ENCODE assay signal across 9 cellular contexts in the genomic region with DNA sequence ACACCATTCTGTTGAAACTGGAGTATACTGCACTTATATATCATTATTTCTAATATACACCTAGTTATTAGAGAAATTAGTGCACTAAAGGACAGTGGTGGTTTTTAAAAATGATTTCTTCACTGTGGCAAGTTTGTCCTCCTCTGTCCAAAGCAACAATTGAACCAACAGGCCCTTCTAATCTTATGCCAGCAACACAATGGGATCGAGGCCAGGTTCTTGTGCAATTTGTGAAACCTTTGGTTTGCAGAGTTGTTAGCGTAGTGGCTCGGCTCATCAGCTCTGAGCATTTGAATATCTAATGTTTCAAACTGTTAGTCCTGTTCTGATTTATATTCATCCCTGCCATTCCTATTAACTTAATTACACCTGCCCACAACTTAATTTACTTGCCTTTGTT. TPM values are rescaled to one million over a fixed set of nuclear protein-coding genes. Genes with fewer than 3 reads are reported as not detected.
DNase-seq lines count a peak whose midpoint lies in the region; ATAC-seq and TF ChIP-seq lines count a peak whose summit lies in the region.
"Had no signal": no experiment of that assay in that cellular context is flagged by ENCODE, and none has a peak within 500 bp of the region (broad histone marks: within the 10 kb centered on the region; RNA-seq: fewer than 3 reads in every experiment).

No MANE protein-coding gene starts in this region.

- no peak overlapping the region for H3K9ac ChIP-seq in liver (ENCODE audit: low read depth in 1 of 2, low read length in 2 of 2)

- no peak for TF ChIP-seq CTCF in liver (IDR thresholded peaks at IDR 0.05; ENCODE audit: low read depth, low read length, missing input control)
- TF ChIP-seq CTCF in uterus (IDR thresholded peaks at IDR 0.05) = no peak

- ATAC-seq in Right ventricle myocardium inferior (peak; percentile 85), GM18873 (IDR thresholded peaks at IDR 0.05; ENCODE audit: low FRiP score, unreplicated experiment) (no peak)

- H3K4me1 ChIP-seq in liver (ENCODE audit: control insufficient read depth in 4 of 4, insufficient read depth in 4 of 4, low read length in 3 of 4) (peaks cover 5 to 22% (median 15%) of the 10 kb centered on the region in 4 donors), uterus (no peaks in the 10 kb centered on the region)

- H3K27ac ChIP-seq in liver (ENCODE audit: low read depth in 1 of 2, low read length in 2 of 2) (peak overlapping the region; percentile 10 to 42), uterus (no peak overlapping the region)
- H3K27ac ChIP-seq: neutrophil had no signal

- H3K36me3 ChIP-seq in liver (ENCODE audit: control insufficient read depth in 4 of 4, insufficient read depth in 3 of 4, low read depth in 1 of 4, low read length in 3 of 4) = peaks cover 0 to 3% (median 0%) of the 10 kb centered on the region in 4 donors
- no peaks in the 10 kb centered on the region for H3K36me3 ChIP-seq in uterus
- H3K36me3 ChIP-seq: neutrophil had no signal

- DNase-seq in Right ventricle myocardium inferior (ENCODE audit: missing footprints) (no peak), cardiac septum (ENCODE audit: low spot score) (no peak), dedifferentiated amniotic fluid mesenchymal stem cell (ENCODE audit: extremely low spot score) (peak; percentile 20), uterus (peak; percentile 18 to 36), NCI-H1694 (lab: John Stamatoyannopoulos, UW) (no peak), cortex of kidney (lab: John Stamatoyannopoulos, UW) (no peak)

- H3K9me3 ChIP-seq in liver (ENCODE audit: control insufficient read depth in 4 of 4, low read length in 3 of 4) (no peaks in the 10 kb centered on the region), uterus (no peaks in the 10 kb centered on the region)
- H3K9me3 ChIP-seq: neutrophil had no signal

- TF ChIP-seq RAD21 in liver (IDR thresholded peaks at IDR 0.05) = peak; percentile 33 to 49

- WGBS in liver = 31% methylated on average over 3 of the region's 3 CpGs

- H3K27me3 ChIP-seq in liver (ENCODE audit: control insufficient read depth in 4 of 4, insufficient read depth in 4 of 4, low read length in 3 of 4) (no peaks in the 10 kb centered on the region), uterus (no peaks in the 10 kb centered on the region)
- H3K27me3 ChIP-seq: neutrophil had no signal

- TF ChIP-seq POLR2A in uterus (IDR thresholded peaks at IDR 0.05) = no peak

- H3K4me3 ChIP-seq in liver (ENCODE audit: low read depth in 1 of 3, low read length in 3 of 3) = no peak overlapping the region
- no peak overlapping the region for H3K4me3 ChIP-seq in uterus

- intact Hi-C loops in Right ventricle myocardium inferior (cut with DNase I) = no loop called here
- intact Hi-C loops in cardiac septum (cut with DNase I) = loop anchor here (2.0 kb wide), 1 partner anchor 17 kb away; no protein-coding TSS in a partner anchor
- intact Hi-C loops in uterus (cut with DNase I; ENCODE audit: low total_unique reads) = no loop called here

TF ChIP-seq in liver, 16 proteins besides CTCF, POLR2A, EP300 and RAD21:
- TF ChIP-seq, protein P1, sequence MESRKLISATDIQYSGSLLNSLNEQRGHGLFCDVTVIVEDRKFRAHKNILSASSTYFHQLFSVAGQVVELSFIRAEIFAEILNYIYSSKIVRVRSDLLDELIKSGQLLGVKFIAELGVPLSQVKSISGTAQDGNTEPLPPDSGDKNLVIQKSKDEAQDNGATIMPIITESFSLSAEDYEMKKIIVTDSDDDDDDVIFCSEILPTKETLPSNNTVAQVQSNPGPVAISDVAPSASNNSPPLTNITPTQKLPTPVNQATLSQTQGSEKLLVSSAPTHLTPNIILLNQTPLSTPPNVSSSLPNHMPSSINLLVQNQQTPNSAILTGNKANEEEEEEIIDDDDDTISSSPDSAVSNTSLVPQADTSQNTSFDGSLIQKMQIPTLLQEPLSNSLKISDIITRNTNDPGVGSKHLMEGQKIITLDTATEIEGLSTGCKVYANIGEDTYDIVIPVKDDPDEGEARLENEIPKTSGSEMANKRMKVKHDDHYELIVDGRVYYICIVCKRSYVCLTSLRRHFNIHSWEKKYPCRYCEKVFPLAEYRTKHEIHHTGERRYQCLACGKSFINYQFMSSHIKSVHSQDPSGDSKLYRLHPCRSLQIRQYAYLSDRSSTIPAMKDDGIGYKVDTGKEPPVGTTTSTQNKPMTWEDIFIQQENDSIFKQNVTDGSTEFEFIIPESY (IDR thresholded peaks at IDR 0.05) = peak; percentile 41
- TF ChIP-seq HNF4A (conservative IDR thresholded peaks at IDR 0.05) (peak; percentile 63 to 69), HNF4G (IDR thresholded peaks at IDR 0.05) (peak; percentile 14), TAF1 (conservative IDR thresholded peaks at IDR 0.05) (no peak), SP1 (IDR thresholded peaks at IDR 0.05) (peak; percentile 34), RXRA (IDR thresholded peaks at IDR 0.05) (peak; percentile 6 to 36), GABPA (IDR thresholded peaks at IDR 0.05 in 1 of 2, conservative IDR thresholded peaks at IDR 0.05 in 1 of 2) (peak in 1 of 2 donors; percentile 61), EGR1 (IDR thresholded peaks at IDR 0.05; ENCODE audit: low read depth in 2 of 2) (no peak), FOXA1 (IDR thresholded peaks at IDR 0.05) (no peak), NR2F2 (IDR thresholded peaks at IDR 0.05) (no peak), FOXA2 (IDR thresholded peaks at IDR 0.05) (no peak), JUND (IDR thresholded peaks at IDR 0.05) (peak in 1 of 2 donors; percentile 35), YY1 (IDR thresholded peaks at IDR 0.05) (peak; percentile 52)
- TF ChIP-seq, protein P2, sequence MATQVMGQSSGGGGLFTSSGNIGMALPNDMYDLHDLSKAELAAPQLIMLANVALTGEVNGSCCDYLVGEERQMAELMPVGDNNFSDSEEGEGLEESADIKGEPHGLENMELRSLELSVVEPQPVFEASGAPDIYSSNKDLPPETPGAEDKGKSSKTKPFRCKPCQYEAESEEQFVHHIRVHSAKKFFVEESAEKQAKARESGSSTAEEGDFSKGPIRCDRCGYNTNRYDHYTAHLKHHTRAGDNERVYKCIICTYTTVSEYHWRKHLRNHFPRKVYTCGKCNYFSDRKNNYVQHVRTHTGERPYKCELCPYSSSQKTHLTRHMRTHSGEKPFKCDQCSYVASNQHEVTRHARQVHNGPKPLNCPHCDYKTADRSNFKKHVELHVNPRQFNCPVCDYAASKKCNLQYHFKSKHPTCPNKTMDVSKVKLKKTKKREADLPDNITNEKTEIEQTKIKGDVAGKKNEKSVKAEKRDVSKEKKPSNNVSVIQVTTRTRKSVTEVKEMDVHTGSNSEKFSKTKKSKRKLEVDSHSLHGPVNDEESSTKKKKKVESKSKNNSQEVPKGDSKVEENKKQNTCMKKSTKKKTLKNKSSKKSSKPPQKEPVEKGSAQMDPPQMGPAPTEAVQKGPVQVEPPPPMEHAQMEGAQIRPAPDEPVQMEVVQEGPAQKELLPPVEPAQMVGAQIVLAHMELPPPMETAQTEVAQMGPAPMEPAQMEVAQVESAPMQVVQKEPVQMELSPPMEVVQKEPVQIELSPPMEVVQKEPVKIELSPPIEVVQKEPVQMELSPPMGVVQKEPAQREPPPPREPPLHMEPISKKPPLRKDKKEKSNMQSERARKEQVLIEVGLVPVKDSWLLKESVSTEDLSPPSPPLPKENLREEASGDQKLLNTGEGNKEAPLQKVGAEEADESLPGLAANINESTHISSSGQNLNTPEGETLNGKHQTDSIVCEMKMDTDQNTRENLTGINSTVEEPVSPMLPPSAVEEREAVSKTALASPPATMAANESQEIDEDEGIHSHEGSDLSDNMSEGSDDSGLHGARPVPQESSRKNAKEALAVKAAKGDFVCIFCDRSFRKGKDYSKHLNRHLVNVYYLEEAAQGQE (IDR thresholded peaks at IDR 0.05) = peak; percentile 35
- TF ChIP-seq, protein P3, sequence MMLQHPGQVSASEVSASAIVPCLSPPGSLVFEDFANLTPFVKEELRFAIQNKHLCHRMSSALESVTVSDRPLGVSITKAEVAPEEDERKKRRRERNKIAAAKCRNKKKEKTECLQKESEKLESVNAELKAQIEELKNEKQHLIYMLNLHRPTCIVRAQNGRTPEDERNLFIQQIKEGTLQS (IDR thresholded peaks at IDR 0.05) = no peak
- TF ChIP-seq, protein P4, sequence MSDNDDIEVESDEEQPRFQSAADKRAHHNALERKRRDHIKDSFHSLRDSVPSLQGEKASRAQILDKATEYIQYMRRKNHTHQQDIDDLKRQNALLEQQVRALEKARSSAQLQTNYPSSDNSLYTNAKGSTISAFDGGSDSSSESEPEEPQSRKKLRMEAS (IDR thresholded peaks at IDR 0.05) = peak; percentile 27

RNA-seq across cellular contexts. Expression of a gene that starts 9.9 kb away (rescaled TPM):
- total RNA-seq in Right ventricle myocardium inferior = 155 TPM
- total RNA-seq in cardiac septum = 90.7 TPM
- 1 to 10 TPM in 1 of 2 donors, under 1 TPM in 1; 0.14 to 1.4 TPM for total RNA-seq in liver
- under 1 TPM; 0.12 to 0.64 TPM for polyA plus RNA-seq in liver
- 1 to 10 TPM in 3 of 4 donors, not detected in 1; 1.2 to 2.6 (median 1.5) TPM for total RNA-seq in uterus

RNA-seq across cellular contexts. Expression of a gene that starts 54.9 kb away (rescaled TPM):
- total RNA-seq in Right ventricle myocardium inferior = 6.6 TPM
- 8.1 TPM for total RNA-seq in cardiac septum
- total RNA-seq in liver = 10 to 100 TPM in 1 of 2 donors, 1 to 10 TPM in 1; 8.1 to 11.2 TPM
- polyA plus RNA-seq in liver = 10 to 100 TPM in 1 of 2 donors, 1 to 10 TPM in 1; 3.5 to 10.6 TPM
- 10 to 100 TPM; 12.0 to 54.1 (median 22.7) TPM for total RNA-seq in uterus

RNA-seq across cellular contexts. Expression of a gene that starts 55.2 kb away (rescaled TPM):
- 2.2 TPM for total RNA-seq in Right ventricle myocardium inferior
- total RNA-seq in cardiac septum = 1.2 TPM
- total RNA-seq in liver = 1 to 10 TPM; 1.3 to 5.9 TPM
- 1 to 10 TPM in 1 of 2 donors, under 1 TPM in 1; 0.55 to 1.3 TPM for polyA plus RNA-seq in liver
- 1 to 10 TPM in 3 of 4 donors, under 1 TPM in 1; 0.77 to 7.6 (median 4.5) TPM for total RNA-seq in uterus

Comparison
In these comparisons a context has a peak if more than half of its experiments do, and no peak if none do; other contexts are left out.
1. DNase-seq: peak in dedifferentiated amniotic fluid mesenchymal stem cell (single experiment) and uterus (2 of 2); none in Right ventricle myocardium inferior (single experiment), cardiac septum (single experiment), NCI-H1694 (single experiment) and cortex of kidney (single experiment).
2. H3K27ac ChIP-seq: peak in liver (2 of 2); none in uterus (0 of 2).
3. RNA of a gene that starts 9.9 kb away (total RNA-seq): 155 TPM in Right ventricle myocardium inferior (single experiment) and 90.7 TPM in cardiac septum (single experiment); 1.2 to 2.6 TPM in uterus and 0.14 to 1.4 TPM in liver; every median in the first group is over 10 times any median in the second.